Comparison of ENCODE assay signal across 39 cellular contexts in the genomic region with DNA sequence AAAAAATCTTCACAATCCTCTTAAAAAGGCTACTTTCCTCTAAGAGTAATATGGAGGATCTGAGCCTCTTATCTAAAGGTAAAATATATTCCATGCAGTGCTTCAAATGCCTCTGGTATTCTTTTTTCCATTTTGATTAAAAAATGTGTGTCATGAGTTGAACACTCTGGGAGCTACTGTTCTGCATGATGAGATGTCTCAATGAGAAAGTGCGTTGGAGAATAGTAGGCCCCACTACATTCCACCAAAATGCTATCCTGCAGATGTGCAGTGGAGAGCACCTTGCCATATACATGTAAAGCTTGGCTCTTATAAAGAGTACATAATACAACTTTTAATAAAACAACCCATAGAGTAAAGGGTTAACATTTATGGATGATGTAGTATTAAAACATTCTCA. TPM values are rescaled to one million over a fixed set of nuclear protein-coding genes. Genes with fewer than 3 reads are reported as not detected.
"Had no signal": no experiment of that assay in that cellular context is flagged by ENCODE, and none has a peak within 500 bp of the region (broad histone marks: within the 10 kb centered on the region; RNA-seq: fewer than 3 reads in every experiment).

No MANE protein-coding gene starts in this region.

- H3K9me3 Mint-ChIP-seq: activated naive CD4-positive, alpha-beta T cell treated with anti-CD3 and anti-CD28 coated beads for 36 hours; activated naive CD4-positive, alpha-beta T cell treated with anti-CD3 and anti-CD28 coated beads, Interleukin-2, amount 10 ng/mL, durations not matched to agents 7 days and 5 days; activated naive CD4-positive, alpha-beta T cell treated with anti-CD3 and anti-CD28 coated beads, Interleukin-2, amount 50 U/mL, for 24 hours; activated naive CD4-positive, alpha-beta T cell treated with anti-CD3 and anti-CD28 coated beads, Interleukin-2, amount 50 U/mL, for 72 hours; activated naive CD8-positive, alpha-beta T cell treated with anti-CD3 and anti-CD28 coated beads for 36 hours; activated naive CD8-positive, alpha-beta T cell treated with anti-CD3 and anti-CD28 coated beads, Interleukin-2, amount 10 ng/mL, durations not matched to agents 7 days and 5 days; activated naive CD8-positive, alpha-beta T cell treated with anti-CD3 and anti-CD28 coated beads, Interleukin-2, amount 50 U/mL, for 24 hours; activated T-cell treated with anti-CD3 and anti-CD28 coated beads, Interleukin-2, amount 50 U/mL, for 4 hours; activated T-cell treated with anti-CD3 and anti-CD28 coated beads, Interleukin-2, amount 50 U/mL, for 72 hours; activated T-helper 1 cell treated with anti-CD3 and anti-CD28 coated beads, Interleukin-12 subunit alpha, Interleukin-12 subunit beta, Interleukin-2, Interleukin-4 antibody, amounts not matched to agents 30 ng/mL and 10 ng/mL and 1 ng/mL, durations not matched to agents 14 hours and 24 hours and 36 hours; activated T-helper 17 cell treated with anti-CD3 and anti-CD28 coated beads, Interleukin-2, amount 50 U/mL, for 72 hours; activated T-helper 2 cell treated with anti-CD3 and anti-CD28 coated beads, Interferon-gamma antibody, Interleukin-2, Interleukin-4, amounts not matched to agents 10 μg/mL and 5 μg/mL and 100 μg/mL, durations not matched to agents 14 hours and 24 hours and 36 hours; brain; central memory CD8-positive, alpha-beta T cell had no signal

- DNase-seq: activated effector memory CD4-positive, alpha-beta T cell treated with anti-CD3 and anti-CD28 coated beads, Interleukin-2, amount 50 U/mL, for 16 hours; activated effector memory CD4-positive, alpha-beta T cell treated with Interleukin-2 at 50 U/mL for 16 hours; activated gamma-delta T cell; activated gamma-delta T cell treated with Interleukin-2 at 50 U/mL for 16 hours; activated naive CD4-positive, alpha-beta T cell; activated naive CD4-positive, alpha-beta T cell treated with anti-CD3 and anti-CD28 coated beads for 36 hours; activated naive CD4-positive, alpha-beta T cell treated with anti-CD3 and anti-CD28 coated beads, Interleukin-2, amount 10 ng/mL, durations not matched to agents 7 days and 5 days; activated naive CD4-positive, alpha-beta T cell treated with anti-CD3 and anti-CD28 coated beads, Interleukin-2, amount 50 U/mL, for 16 hours; activated naive CD4-positive, alpha-beta T cell treated with Interleukin-2 at 50 U/mL for 16 hours; activated naive CD8-positive, alpha-beta T cell treated with anti-CD3 and anti-CD28 coated beads for 36 hours; activated naive CD8-positive, alpha-beta T cell treated with anti-CD3 and anti-CD28 coated beads, Interleukin-2, amount 10 ng/mL, durations not matched to agents 7 days and 5 days; activated naive CD8-positive, alpha-beta T cell treated with anti-CD3 and anti-CD28 coated beads, Interleukin-2, amount 50 U/mL, for 24 hours; activated T-cell treated with anti-CD3 and anti-CD28 coated beads, Interleukin-2, amount 50 U/mL, for 4 hours; activated T-cell treated with anti-CD3 and anti-CD28 coated beads, Interleukin-2, amount 50 U/mL, for 48 hours; activated T-cell treated with anti-CD3 and anti-CD28 coated beads, Interleukin-2, amount 50 U/mL, for 72 hours; adrenal gland; amniotic stem cell; amygdala; anterior cingulate cortex; aorta; body of pancreas; brain microvascular endothelial cell; caudate nucleus; central memory CD4-positive, alpha-beta T cell; cerebellar nuclear complex had no signal

- H3K27ac Mint-ChIP-seq: activated naive CD4-positive, alpha-beta T cell treated with anti-CD3 and anti-CD28 coated beads for 36 hours; activated naive CD4-positive, alpha-beta T cell treated with anti-CD3 and anti-CD28 coated beads, Interleukin-2, amount 10 ng/mL, durations not matched to agents 7 days and 5 days; activated naive CD4-positive, alpha-beta T cell treated with anti-CD3 and anti-CD28 coated beads, Interleukin-2, amount 50 U/mL, for 24 hours; activated naive CD4-positive, alpha-beta T cell treated with anti-CD3 and anti-CD28 coated beads, Interleukin-2, amount 50 U/mL, for 72 hours; activated naive CD8-positive, alpha-beta T cell; activated naive CD8-positive, alpha-beta T cell treated with anti-CD3 and anti-CD28 coated beads for 36 hours; activated naive CD8-positive, alpha-beta T cell treated with anti-CD3 and anti-CD28 coated beads, Interleukin-2, amount 10 ng/mL, durations not matched to agents 7 days and 5 days; activated naive CD8-positive, alpha-beta T cell treated with anti-CD3 and anti-CD28 coated beads, Interleukin-2, amount 50 U/mL, for 24 hours; activated T-cell treated with anti-CD3 and anti-CD28 coated beads, Interleukin-2, amount 50 U/mL, for 72 hours; activated T-helper 1 cell treated with anti-CD3 and anti-CD28 coated beads, Interleukin-12 subunit alpha, Interleukin-12 subunit beta, Interleukin-2, Interleukin-4 antibody, amounts not matched to agents 30 ng/mL and 10 ng/mL and 1 ng/mL, durations not matched to agents 14 hours and 24 hours and 36 hours; activated T-helper 17 cell treated with anti-CD3 and anti-CD28 coated beads, Interleukin-2, amount 50 U/mL, for 72 hours; activated T-helper 2 cell treated with anti-CD3 and anti-CD28 coated beads, Interferon-gamma antibody, Interleukin-2, Interleukin-4, amounts not matched to agents 10 μg/mL and 5 μg/mL and 100 μg/mL, durations not matched to agents 14 hours and 24 hours and 36 hours; brain had no signal

- H3K4me3 ChIP-seq: adrenal gland, ascending aorta, body of pancreas, breast epithelium, cardiac muscle cell had no signal

- H3K4me3 Mint-ChIP-seq: activated naive CD4-positive, alpha-beta T cell treated with anti-CD3 and anti-CD28 coated beads for 36 hours; activated naive CD4-positive, alpha-beta T cell treated with anti-CD3 and anti-CD28 coated beads, Interleukin-2, amount 10 ng/mL, durations not matched to agents 7 days and 5 days; activated naive CD4-positive, alpha-beta T cell treated with anti-CD3 and anti-CD28 coated beads, Interleukin-2, amount 50 U/mL, for 24 hours; activated naive CD8-positive, alpha-beta T cell; activated naive CD8-positive, alpha-beta T cell treated with anti-CD3 and anti-CD28 coated beads for 36 hours; activated naive CD8-positive, alpha-beta T cell treated with anti-CD3 and anti-CD28 coated beads, Interleukin-2, amount 10 ng/mL, durations not matched to agents 7 days and 5 days; activated naive CD8-positive, alpha-beta T cell treated with anti-CD3 and anti-CD28 coated beads, Interleukin-2, amount 50 U/mL, for 24 hours; activated T-cell treated with anti-CD3 and anti-CD28 coated beads, Interleukin-2, amount 50 U/mL, for 4 hours; activated T-cell treated with anti-CD3 and anti-CD28 coated beads, Interleukin-2, amount 50 U/mL, for 72 hours; activated T-helper 1 cell treated with anti-CD3 and anti-CD28 coated beads, Interleukin-12 subunit alpha, Interleukin-12 subunit beta, Interleukin-2, Interleukin-4 antibody, amounts not matched to agents 30 ng/mL and 10 ng/mL and 1 ng/mL, durations not matched to agents 14 hours and 24 hours and 36 hours; activated T-helper 17 cell treated with anti-CD3 and anti-CD28 coated beads, Interleukin-2, amount 50 U/mL, for 72 hours; brain; central memory CD8-positive, alpha-beta T cell had no signal

- ATAC-seq: activated naive CD4-positive, alpha-beta T cell treated with anti-CD3 and anti-CD28 coated beads, Interleukin-2, amount 50 U/mL, for 72 hours; activated naive CD8-positive, alpha-beta T cell treated with anti-CD3 and anti-CD28 coated beads, Interleukin-2, amount 50 U/mL, for 24 hours; activated T-cell treated with anti-CD3 and anti-CD28 coated beads, Interleukin-2, amount 50 U/mL, for 4 hours; activated T-cell treated with anti-CD3 and anti-CD28 coated beads, Interleukin-2, amount 50 U/mL, for 72 hours; activated T-helper 17 cell treated with anti-CD3 and anti-CD28 coated beads, Interleukin-2, amount 50 U/mL, for 72 hours; body of pancreas had no signal

- FAIRE-seq: astrocyte, bronchial epithelial cell, colon had no signal

- H3K27me3 Mint-ChIP-seq: activated naive CD4-positive, alpha-beta T cell treated with anti-CD3 and anti-CD28 coated beads, Interleukin-2, amount 10 ng/mL, durations not matched to agents 7 days and 5 days; activated naive CD4-positive, alpha-beta T cell treated with anti-CD3 and anti-CD28 coated beads, Interleukin-2, amount 50 U/mL, for 24 hours; activated naive CD8-positive, alpha-beta T cell treated with anti-CD3 and anti-CD28 coated beads for 36 hours; activated naive CD8-positive, alpha-beta T cell treated with anti-CD3 and anti-CD28 coated beads, Interleukin-2, amount 50 U/mL, for 24 hours; brain had no signal

- H3K4me1 ChIP-seq: adrenal gland, ascending aorta, breast epithelium had no signal

- H3K27ac ChIP-seq: adrenal gland, ascending aorta, brain microvascular endothelial cell, cardiac muscle cell had no signal

- H3K27me3 ChIP-seq: adrenal gland, ascending aorta, body of pancreas, brain microvascular endothelial cell, breast epithelium, cardiac muscle cell had no signal

- H3K4me1 Mint-ChIP-seq: activated naive CD4-positive, alpha-beta T cell treated with anti-CD3 and anti-CD28 coated beads, Interleukin-2, amount 10 ng/mL, durations not matched to agents 7 days and 5 days; activated naive CD4-positive, alpha-beta T cell treated with anti-CD3 and anti-CD28 coated beads, Interleukin-2, amount 50 U/mL, for 24 hours; activated naive CD8-positive, alpha-beta T cell treated with anti-CD3 and anti-CD28 coated beads for 36 hours; activated naive CD8-positive, alpha-beta T cell treated with anti-CD3 and anti-CD28 coated beads, Interleukin-2, amount 10 ng/mL, durations not matched to agents 7 days and 5 days; activated naive CD8-positive, alpha-beta T cell treated with anti-CD3 and anti-CD28 coated beads, Interleukin-2, amount 50 U/mL, for 24 hours; activated T-helper 17 cell treated with anti-CD3 and anti-CD28 coated beads, Interleukin-2, amount 50 U/mL, for 72 hours; central memory CD8-positive, alpha-beta T cell had no signal

- H3K36me3 Mint-ChIP-seq: activated naive CD4-positive, alpha-beta T cell treated with anti-CD3 and anti-CD28 coated beads, Interleukin-2, amount 10 ng/mL, durations not matched to agents 7 days and 5 days; activated naive CD4-positive, alpha-beta T cell treated with anti-CD3 and anti-CD28 coated beads, Interleukin-2, amount 50 U/mL, for 24 hours; activated naive CD4-positive, alpha-beta T cell treated with anti-CD3 and anti-CD28 coated beads, Interleukin-2, amount 50 U/mL, for 72 hours; activated naive CD8-positive, alpha-beta T cell; activated naive CD8-positive, alpha-beta T cell treated with anti-CD3 and anti-CD28 coated beads for 36 hours; activated naive CD8-positive, alpha-beta T cell treated with anti-CD3 and anti-CD28 coated beads, Interleukin-2, amount 10 ng/mL, durations not matched to agents 7 days and 5 days; brain had no signal

- H3K36me3 ChIP-seq: brain microvascular endothelial cell, breast epithelium, cardiac muscle cell had no signal

- H3K9me3 ChIP-seq: adrenal gland, ascending aorta, body of pancreas, breast epithelium had no signal

RNA-seq across cellular contexts. Expression of a gene that starts 26.3 kb away (rescaled TPM):
- total RNA-seq: activated naive CD4-positive, alpha-beta T cell treated with anti-CD3 and anti-CD28 coated beads for 36 hours; activated naive CD8-positive, alpha-beta T cell treated with anti-CD3 and anti-CD28 coated beads for 36 hours; activated T-cell treated with anti-CD3 and anti-CD28 coated beads, Interleukin-2, amount 50 U/mL, for 72 hours; activated T-helper 1 cell treated with anti-CD3 and anti-CD28 coated beads, Interleukin-12 subunit alpha, Interleukin-12 subunit beta, Interleukin-2, Interleukin-4 antibody, amounts not matched to agents 30 ng/mL and 10 ng/mL and 1 ng/mL, durations not matched to agents 14 hours and 24 hours and 36 hours; activated T-helper 17 cell treated with anti-CD3 and anti-CD28 coated beads, Interleukin-2, amount 50 U/mL, for 72 hours; activated T-helper 2 cell treated with anti-CD3 and anti-CD28 coated beads, Interferon-gamma antibody, Interleukin-2, Interleukin-4, amounts not matched to agents 10 μg/mL and 5 μg/mL and 100 μg/mL, durations not matched to agents 14 hours and 24 hours and 36 hours had no signal
